ENCODE assay signal across 2 cellular contexts in genomic region chr7:121961491-121961890, GRCh38.
TF ChIP-seq lines count a peak whose summit lies in the region.

No MANE protein-coding gene starts in this region.

TF ChIP-seq in IMR-90, 13 proteins besides CTCF, POLR2A, EP300 and RAD21:
- TF ChIP-seq FOS (IDR thresholded peaks at IDR 0.05; ENCODE audit: low read depth, low read length) (no peak), SMC3 (IDR thresholded peaks at IDR 0.05; ENCODE audit: low read depth, low read length) (no peak), USF2 (IDR thresholded peaks at IDR 0.05; ENCODE audit: low read depth, low read length) (no peak), NFE2L2 (IDR thresholded peaks at IDR 0.05; ENCODE audit: low read depth, low read length) (no peak), BHLHE40 (IDR thresholded peaks at IDR 0.05; ENCODE audit: low read depth, low read length) (no peak), MAFK (IDR thresholded peaks at IDR 0.05; ENCODE audit: low read depth, low read length) (no peak), CHD1 (IDR thresholded peaks at IDR 0.05; ENCODE audit: low read depth, low read length) (no peak), MXI1 (IDR thresholded peaks at IDR 0.05; ENCODE audit: borderline replicate concordance, low read depth, low read length) (no peak), RFX5 (IDR thresholded peaks at IDR 0.05; ENCODE audit: low read depth, low read length) (no peak), ELK1 (IDR thresholded peaks at IDR 0.05; ENCODE audit: borderline replicate concordance, low read depth, low read length) (no peak)

TF ChIP-seq in H1, 55 proteins besides CTCF, POLR2A, EP300 and RAD21:
- TF ChIP-seq KDM4A (IDR thresholded peaks at IDR 0.05; ENCODE audit: low read depth, low read length, severe bottlenecking) (no peak), MAX (IDR thresholded peaks at IDR 0.05) (no peak), SIN3A (conservative IDR thresholded peaks at IDR 0.05 in 1 of 2, IDR thresholded peaks at IDR 0.05 in 1 of 2; ENCODE audit: low read depth in 1 of 2, low read length in 2 of 2) (no peak), SP2 (IDR thresholded peaks at IDR 0.05; ENCODE audit: low read length) (no peak), HDAC2 (IDR thresholded peaks at IDR 0.05; ENCODE audit: borderline replicate concordance in 1 of 2, low read depth in 2 of 2, low read length in 2 of 2) (no peak), NRF1 (IDR thresholded peaks at IDR 0.05; ENCODE audit: low read depth, low read length) (no peak), RXRA (IDR thresholded peaks at IDR 0.05; ENCODE audit: insufficient read depth, low read depth, low read length) (no peak), PHF8 (conservative IDR thresholded peaks at IDR 0.05; ENCODE audit: low read depth, low read length) (no peak), CHD7 (IDR thresholded peaks at IDR 0.05; ENCODE audit: insufficient replicate concordance, low read length) (no peak), SP4 (IDR thresholded peaks at IDR 0.05; ENCODE audit: low read length) (no peak), CBX5 (IDR thresholded peaks at IDR 0.05; ENCODE audit: low read depth, low read length) (no peak), NANOG (IDR thresholded peaks at IDR 0.05; ENCODE audit: insufficient read depth, low read depth, low read length, poor library complexity, severe bottlenecking) (no peak)
